In genomic region chr7:102258749-102259107, GRCh38 we compare ENCODE assay signal across 32 cellular contexts. TPM values are rescaled to one million over a fixed set of nuclear protein-coding genes. Genes with fewer than 3 reads are reported as not detected.
DNase-seq lines count a peak whose midpoint lies in the region; ATAC-seq, FAIRE-seq and TF ChIP-seq lines count a peak whose summit lies in the region.
"Had no signal": no experiment of that assay in that cellular context is flagged by ENCODE, and none has a peak within 500 bp of the region (broad histone marks: within the 10 kb centered on the region; RNA-seq: fewer than 3 reads in every experiment).

No MANE protein-coding gene starts in this region.

- no peak for FAIRE-seq in kidney (lab: Jason Lieb, UNC)
- FAIRE-seq: GM18507, GM19239, HTR-8/SVneo had no signal

- H2AFZ ChIP-seq in smooth muscle cell (ENCODE audit: low read depth): no peak overlapping the region
- H2AFZ ChIP-seq: neural progenitor cell had no signal

- intact Hi-C loops in kidney (cut with DNase I): no loop called here

- H3K27ac ChIP-seq in kidney (ENCODE audit: low read depth in 2 of 2, low read length in 2 of 2) (no peak overlapping the region), smooth muscle cell (ENCODE audit: low read depth) (peak overlapping the region; percentile 77)
- H3K27ac ChIP-seq: breast epithelium, C4-2B, neural progenitor cell, thyroid gland had no signal

- peaks cover 2% of the 10 kb centered on the region for H3K4me1 Mint-ChIP-seq in T-helper 17 cell
- H3K4me1 Mint-ChIP-seq: activated CD4-positive, alpha-beta T cell treated with anti-CD3 and anti-CD28 coated beads for 36 hours; activated naive CD4-positive, alpha-beta T cell treated with anti-CD3 and anti-CD28 coated beads, Interleukin-2, amount 50 U/mL, for 24 hours; memory B cell had no signal

- H3F3A ChIP-seq in smooth muscle cell (ENCODE audit: low read depth): no peaks in the 10 kb centered on the region

- peak overlapping the region; percentile 26 for H3K4me3 Mint-ChIP-seq in T-helper 17 cell
- H3K4me3 Mint-ChIP-seq: activated CD4-positive, alpha-beta T cell treated with anti-CD3 and anti-CD28 coated beads for 36 hours; activated CD8-positive, alpha-beta T cell treated with anti-CD3 and anti-CD28 coated beads, Interleukin-2, amount 10 ng/mL, durations not matched to agents 7 days and 5 days; activated naive CD4-positive, alpha-beta T cell treated with anti-CD3 and anti-CD28 coated beads, Interleukin-2, amount 50 U/mL, for 24 hours; memory B cell; neural progenitor cell; T-helper 2 cell treated with Interferon-gamma antibody and Interleukin-4, amounts not matched to agents 5 μg/mL and 100 μg/mL, for 36 hours had no signal

- H3K79me2 ChIP-seq in smooth muscle cell (ENCODE audit: low read depth): no peaks in the 10 kb centered on the region

- no peak for ATAC-seq in T-helper 17 cell
- ATAC-seq in GM19452 (IDR thresholded peaks at IDR 0.05; ENCODE audit: unreplicated experiment): no peak
- ATAC-seq: activated CD4-positive, alpha-beta T cell treated with anti-CD3 and anti-CD28 coated beads for 36 hours; activated CD8-positive, alpha-beta T cell treated with anti-CD3 and anti-CD28 coated beads, Interleukin-2, amount 10 ng/mL, durations not matched to agents 7 days and 5 days; Panc1; right cardiac atrium had no signal

- no peaks in the 10 kb centered on the region for H3K27me3 Mint-ChIP-seq in T-helper 17 cell
- H3K27me3 Mint-ChIP-seq: activated CD4-positive, alpha-beta T cell treated with anti-CD3 and anti-CD28 coated beads for 36 hours; activated naive CD4-positive, alpha-beta T cell treated with anti-CD3 and anti-CD28 coated beads, Interleukin-2, amount 50 U/mL, for 24 hours; memory B cell had no signal

- no peaks in the 10 kb centered on the region for H3K36me3 Mint-ChIP-seq in T-helper 17 cell (ENCODE audit: low read depth)
- H3K36me3 Mint-ChIP-seq: activated naive CD4-positive, alpha-beta T cell treated with anti-CD3 and anti-CD28 coated beads, Interleukin-2, amount 50 U/mL, for 24 hours had no signal

- no peaks in the 10 kb centered on the region for H3K4me1 ChIP-seq in kidney (ENCODE audit: control insufficient read depth in 1 of 2, insufficient read depth in 1 of 2, low read depth in 1 of 2, low read length in 2 of 2)
- H3K4me1 ChIP-seq in smooth muscle cell (ENCODE audit: low read depth): no peaks in the 10 kb centered on the region
- H3K4me1 ChIP-seq: breast epithelium, thyroid gland had no signal

- H3K27ac Mint-ChIP-seq in T-helper 17 cell: no peak overlapping the region
- H3K27ac Mint-ChIP-seq: activated CD4-positive, alpha-beta T cell treated with anti-CD3 and anti-CD28 coated beads for 36 hours; activated CD8-positive, alpha-beta T cell treated with anti-CD3 and anti-CD28 coated beads, Interleukin-2, amount 10 ng/mL, durations not matched to agents 7 days and 5 days; activated naive CD4-positive, alpha-beta T cell treated with anti-CD3 and anti-CD28 coated beads, Interleukin-2, amount 50 U/mL, for 24 hours; activated T-helper 2 cell treated with anti-CD3 and anti-CD28 coated beads, Interferon-gamma antibody, Interleukin-2, Interleukin-4, amounts not matched to agents 10 μg/mL and 5 μg/mL and 100 μg/mL, durations not matched to agents 14 hours and 24 hours and 36 hours; memory B cell; neural progenitor cell; T-helper 2 cell treated with Interferon-gamma antibody and Interleukin-4, amounts not matched to agents 5 μg/mL and 100 μg/mL, for 36 hours had no signal

- H3K27me3 ChIP-seq in smooth muscle cell (ENCODE audit: low read depth): no peaks in the 10 kb centered on the region
- H3K27me3 ChIP-seq: breast epithelium, MG63, neural progenitor cell, thyroid gland had no signal

- H3K36me3 ChIP-seq in kidney (ENCODE audit: control insufficient read depth in 1 of 2, insufficient read depth in 2 of 2, low read length in 2 of 2) (no peaks in the 10 kb centered on the region), smooth muscle cell (ENCODE audit: low read depth) (no peaks in the 10 kb centered on the region)
- H3K36me3 ChIP-seq: breast epithelium, MG63, neural progenitor cell, thyroid gland had no signal

- DNase-seq in GM04503 (ENCODE audit: low read depth): peak; percentile 20
- DNase-seq in T-helper 17 cell: no peak
- peak; percentile 22 for DNase-seq in kidney
- no peak for DNase-seq in smooth muscle cell (lab: John Stamatoyannopoulos, UW; ENCODE audit: unreplicated experiment)
- no peak for DNase-seq in DMS79 treated with DMSO at 0.1 percent for 48 hours (lab: John Stamatoyannopoulos, UW)
- no peak for DNase-seq in cerebellar cortex (ENCODE audit: low spot score)
- DNase-seq: activated CD4-positive, alpha-beta T cell treated with anti-CD3 and anti-CD28 coated beads for 36 hours; activated CD8-positive, alpha-beta T cell treated with anti-CD3 and anti-CD28 coated beads, Interleukin-2, amount 10 ng/mL, durations not matched to agents 7 days and 5 days; DND-41; hippocampal formation; KG1; MG63; NCI-H1417; NCI-H2029 treated with DMSO at 0.1 percent for 48 hours; NCI-H2227 treated with DMSO at 0.1 percent for 48 hours; SHP77; stimulated activated CD4-positive, alpha-beta T cell treated with anti-CD3 and anti-CD28 coated beads, Interleukin-12 subunit alpha, Interleukin-12 subunit beta, amount 100 ng/mL, for 4 hours; stimulated activated CD4-positive, alpha-beta T cell treated with anti-CD3 and anti-CD28 coated beads, Interleukin-4, amount 100 ng/mL, for 1 hour; thyroid gland had no signal

- WGBS in smooth muscle cell (ENCODE audit: low lambda C conversion rate): 34% methylated on average over 12 of the region's 12 CpGs

- H3K4me3 ChIP-seq in kidney (ENCODE audit: low read length in 2 of 2) (no peak overlapping the region), smooth muscle cell (no peak overlapping the region)
- H3K4me3 ChIP-seq: breast epithelium, MG63, neural progenitor cell, thyroid gland had no signal

- no peak for TF ChIP-seq CTCF in kidney (IDR thresholded peaks at IDR 0.05; ENCODE audit: borderline replicate concordance, extremely low read depth, insufficient read depth)
- no peak for TF ChIP-seq CTCF in smooth muscle cell (IDR thresholded peaks at IDR 0.05; ENCODE audit: borderline replicate concordance, insufficient read depth, poor library complexity, severe bottlenecking)

- no peak overlapping the region for H3K9ac ChIP-seq in kidney (ENCODE audit: low read length in 2 of 2)
- H3K9ac ChIP-seq in smooth muscle cell (ENCODE audit: low read depth): no peak overlapping the region
- H3K9ac ChIP-seq: neural progenitor cell had no signal

- no peak overlapping the region for H3K4me2 ChIP-seq in smooth muscle cell
- H3K4me2 ChIP-seq: neural progenitor cell had no signal

- H4K20me1 ChIP-seq in smooth muscle cell (ENCODE audit: low read depth): peaks cover 8% of the 10 kb centered on the region

- H3K9me3 ChIP-seq in T-helper 17 cell (ENCODE audit: control insufficient read depth, low read length, poor library complexity, severe bottlenecking): no peaks in the 10 kb centered on the region
- no peaks in the 10 kb centered on the region for H3K9me3 ChIP-seq in kidney (ENCODE audit: control insufficient read depth in 1 of 2, low read length in 2 of 2)
- H3K9me3 ChIP-seq in smooth muscle cell (replicated peaks; ENCODE audit: low read depth): no peaks in the 10 kb centered on the region
- H3K9me3 ChIP-seq: breast epithelium, MG63, thyroid gland had no signal

RNA-seq across cellular contexts. Expression of gene SH2B2, which starts 27.9 kb away (rescaled TPM):
- total RNA-seq in T-helper 17 cell (1 to 10 TPM; 2.0 to 2.1 TPM), kidney (11.0 TPM), smooth muscle cell (6.3 and 8.2 TPM in 2 replicates)
- polyA plus RNA-seq in kidney (ENCODE audit: insufficient read depth, low read depth, low replicate concordance) (4.5 TPM), smooth muscle cell (12.4 and 14.6 TPM in 2 replicates)

Comparison
In these comparisons a context has a peak if more than half of its experiments do, and no peak if none do; other contexts are left out.
1. DNase-seq: peak in GM04503 (single experiment) and kidney (single experiment); none in T-helper 17 cell (0 of 3), smooth muscle cell (single experiment), DMS79 treated with DMSO at 0.1 percent for 48 hours (single experiment) and cerebellar cortex (single experiment).